ENCODE assay signal across 8 cellular contexts in genomic region chr6:88983532-88983931, GRCh38. TPM values are rescaled to one million over a fixed set of nuclear protein-coding genes. Genes with fewer than 3 reads are reported as not detected.
A peak's percentile ranks its signal among the peaks of the same experiment; 100 is the strongest.
DNase-seq lines count a peak whose midpoint lies in the region; ATAC-seq, FAIRE-seq and TF ChIP-seq lines count a peak whose summit lies in the region.

No MANE protein-coding gene starts in this region.

- H3K9me3 ChIP-seq in BE2C: no peaks in the 10 kb centered on the region
- H3K9me3 ChIP-seq in adrenal gland (replicated peaks in 1 of 3): no peaks in the 10 kb centered on the region

- H3K27me3 ChIP-seq in BE2C: no peaks in the 10 kb centered on the region
- H3K27me3 ChIP-seq in adrenal gland: no peaks in the 10 kb centered on the region

- TF ChIP-seq CTCF in BE2C (IDR thresholded peaks at IDR 0.05; ENCODE audit: low read depth, low read length) (peak; percentile 66), adrenal gland (IDR thresholded peaks at IDR 0.05) (peak; percentile 39 to 69 (median 54))

- H3K36me3 ChIP-seq in BE2C: no peaks in the 10 kb centered on the region
- no peaks in the 10 kb centered on the region for H3K36me3 ChIP-seq in adrenal gland (replicated peaks in 1 of 2)

- TF ChIP-seq POLR2A in adrenal gland (IDR thresholded peaks at IDR 0.05): no peak

- H3K27ac ChIP-seq in adrenal gland: no peak overlapping the region

- no peak for FAIRE-seq in HTR-8/SVneo (lab: Jason Lieb, UNC)

- intact Hi-C loops in adrenal gland (cut with DNase I): loop anchor here (5.0 kb wide), 2 partner anchors 254 to 259 kb away; no protein-coding TSS in a partner anchor

- H3K4me1 ChIP-seq in BE2C (no peaks in the 10 kb centered on the region), adrenal gland (replicated peaks in 1 of 2) (peaks cover 4 to 5% of the 10 kb centered on the region in 2 donors)

- peak; percentile 49 for DNase-seq in BE2C
- peak; percentile 35 for DNase-seq in HTR-8/SVneo (ENCODE audit: insufficient read length, low spot score)
- peak in 6 of 7 donors; percentile 34 to 67 (median 42) for DNase-seq in adrenal gland
- peak; percentile 42 for DNase-seq in kidney tubule cell (ENCODE audit: low spot score)
- DNase-seq in T1000 (lab: John Stamatoyannopoulos, UW): no peak

- ATAC-seq in HG03097 (IDR thresholded peaks at IDR 0.05; ENCODE audit: low FRiP score, unreplicated experiment) (no peak), GM18502 (IDR thresholded peaks at IDR 0.05; ENCODE audit: poor library complexity, unreplicated experiment) (no peak), GM19467 (IDR thresholded peaks at IDR 0.05; ENCODE audit: unreplicated experiment) (no peak)

- 60 to 78% (median 71%) methylated on average over 4 of the region's 4 CpGs for WGBS in adrenal gland, 4 donors

- no peak overlapping the region for H3K4me3 ChIP-seq in BE2C (ENCODE audit: low read depth, low read length)
- H3K4me3 ChIP-seq in adrenal gland: no peak overlapping the region

RNA-seq across cellular contexts. Expression of gene RNGTT, which starts 20.1 kb away (rescaled TPM):
- 10.3 TPM for polyA plus RNA-seq in BE2C (2012; ENCODE audit: insufficient read depth, insufficient read length, low read depth)
- total RNA-seq in adrenal gland: 10 to 100 TPM in 7 of 8 donors, 1 to 10 TPM in 1; 6.9 to 24.6 (median 14.2) TPM
- polyA plus RNA-seq in adrenal gland: 10 to 100 TPM in 1 of 3 donors, 1 to 10 TPM in 2; 2.6 to 17.9 (median 4.1) TPM
